Comparison of ENCODE assay signal across 22 cellular contexts in the genomic region with DNA sequence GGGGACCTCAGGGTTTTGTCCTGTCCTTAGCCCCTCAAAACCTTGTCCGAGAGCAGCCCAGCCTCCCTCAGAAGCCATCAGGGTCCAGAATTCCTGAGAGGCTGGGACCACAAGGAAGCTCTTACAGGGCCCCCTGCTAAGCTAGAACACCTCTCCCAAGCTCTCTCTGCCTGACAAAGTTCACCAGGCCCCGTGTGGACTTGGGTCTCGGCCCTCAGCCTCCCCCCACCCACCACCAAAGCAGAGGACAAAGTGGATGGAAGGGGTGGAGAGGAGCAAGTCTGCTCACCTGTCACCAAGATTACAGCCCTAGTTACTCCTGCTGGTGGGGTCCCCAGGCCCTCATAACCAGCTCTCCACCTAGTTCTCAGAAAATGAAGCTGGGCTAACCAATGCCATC.
"Had no signal": no experiment of that assay in that cellular context is flagged by ENCODE, and none has a peak within 500 bp of the region (broad histone marks: within the 10 kb centered on the region; RNA-seq: fewer than 3 reads in every experiment).

No MANE protein-coding gene starts in this region.

- H3K27ac ChIP-seq: KMS-11, SJSA1, SK-N-MC had no signal

- H3K9me3 Mint-ChIP-seq: IgD-negative memory B cell had no signal

- H3K36me3 Mint-ChIP-seq: IgD-negative memory B cell had no signal

- H3K4me1 Mint-ChIP-seq: IgD-negative memory B cell had no signal

- H3K4me3 ChIP-seq: K562, SJSA1, SK-N-MC had no signal

- ATAC-seq: K562 had no signal

- H3K9ac ChIP-seq: KMS-11 had no signal

- H3K4me3 Mint-ChIP-seq: IgD-negative memory B cell had no signal

- H3K9me3 ChIP-seq: SJSA1 had no signal

- H3K4me2 ChIP-seq: KMS-11 had no signal

- DNase-seq: Kasumi-1, MM.1S, NCI-H1092 treated with DMSO at 0.1 percent for 48 hours, NCI-H1436, NCI-H187, NCI-H2029, NCI-H2081 treated with DMSO at 0.1 percent for 48 hours, NCI-H2171, NCI-H226, NCI-H446, NCI-H510A, NCI-H524 treated with DMSO at 0.1 percent for 48 hours, NCI-H69, NCI-H774, Right ventricle myocardium superior, RPMI8226, SIG-M5 had no signal

- H3K27me3 ChIP-seq: SJSA1 had no signal

- H3K27ac Mint-ChIP-seq: IgD-negative memory B cell had no signal
